In genomic region chr14:21510735-21511657, GRCh38 we compare ENCODE assay signal across 8 cellular contexts. TPM values are rescaled to one million over a fixed set of nuclear protein-coding genes. Genes with fewer than 3 reads are reported as not detected.
DNase-seq lines count a peak whose midpoint lies in the region; ATAC-seq and TF ChIP-seq lines count a peak whose summit lies in the region.

TSS of gene METTL3 (minus strand) at chr14:21511340. CDS start at chr14:21511223, 117 bp downstream.

- peak within 1 kb of the TSS; percentile 94 for H3K27ac Mint-ChIP-seq in WTC11

- H3K27me3 ChIP-seq in AG04450 (ENCODE audit: control insufficient read depth, insufficient read depth, low read length) (no peaks in the 10 kb centered on the region), smooth muscle cell (ENCODE audit: low read depth) (no peaks in the 10 kb centered on the region)

- WGBS in smooth muscle cell (ENCODE audit: low lambda C conversion rate) = under 1% methylated on average over 53 of the region's 53 CpGs

- H3K9me3 ChIP-seq in AG04450 (ENCODE audit: control insufficient read depth, insufficient read depth, low read length) (no peaks in the 10 kb centered on the region), smooth muscle cell (replicated peaks; ENCODE audit: low read depth) (no peaks in the 10 kb centered on the region)

- H3K79me2 ChIP-seq in smooth muscle cell (ENCODE audit: low read depth) = peaks cover 50% of the 10 kb centered on the region

- no peaks in the 10 kb centered on the region for H3K36me3 ChIP-seq in smooth muscle cell (ENCODE audit: low read depth)

- H3K4me2 ChIP-seq in smooth muscle cell = peak within 1 kb of the TSS; percentile 96

- CTCF ChIA-PET in AG04450 (lab: Charles Lee) (interaction anchor here (0.7 to 6.5 kb wide), 8 partner anchors 10 to 402 kb away, joined by 3 to 54 read pairs (median 4); partner anchors contain the start of genes CHD8, RAB2B, SALL2 and TOX4), WTC11 (lab: Charles Lee) (interaction anchor here (0.6 to 1.9 kb wide), 15 partner anchors 9 to 74 kb away, joined by 3 to 21 read pairs (median 5); partner anchors contain the start of genes CHD8, RAB2B, SALL2 and TOX4)

- DNase-seq in AG04450 (ENCODE audit: low read depth, low spot score) (peak; percentile 97), NCI-H226 (peak; percentile 100), WTC11 (ENCODE audit: low spot score) (peak; percentile 93), cardiac fibroblast (ENCODE audit: low read depth in 2 of 2) (peak; percentile 99), iPS-NIHi7 (ENCODE audit: extremely low spot score) (peak; percentile 93), smooth muscle cell (lab: John Stamatoyannopoulos, UW; ENCODE audit: unreplicated experiment) (peak; percentile 69)

- H3K9ac ChIP-seq in smooth muscle cell (ENCODE audit: low read depth) = peak within 1 kb of the TSS; percentile 87

- no peaks in the 10 kb centered on the region for H3K27me3 Mint-ChIP-seq in WTC11 (ENCODE audit: low read depth)

- no peaks in the 10 kb centered on the region for H3F3A ChIP-seq in smooth muscle cell (ENCODE audit: low read depth)

- H2AFZ ChIP-seq in smooth muscle cell (ENCODE audit: low read depth) = peak within 1 kb of the TSS; percentile 88

- peaks cover 29% of the 10 kb centered on the region for H3K36me3 Mint-ChIP-seq in WTC11

- H3K27ac ChIP-seq in AG04450 (ENCODE audit: low read depth, low read length) (peak within 1 kb of the TSS; percentile 86), smooth muscle cell (ENCODE audit: low read depth) (peak within 1 kb of the TSS; percentile 43)

- peaks cover 3% of the 10 kb centered on the region for H4K20me1 ChIP-seq in smooth muscle cell (ENCODE audit: low read depth)

- no peak for TF ChIP-seq CTCF in AG04450 (IDR thresholded peaks at IDR 0.05; ENCODE audit: low read depth, low read length)
- no peak for TF ChIP-seq CTCF in WTC11 (IDR thresholded peaks at IDR 0.05)
- TF ChIP-seq CTCF in cardiac fibroblast (IDR thresholded peaks at IDR 0.05; ENCODE audit: low read depth, low read length) = no peak
- no peak for TF ChIP-seq CTCF in smooth muscle cell (IDR thresholded peaks at IDR 0.05; ENCODE audit: borderline replicate concordance, insufficient read depth, poor library complexity, severe bottlenecking)

- H3K4me1 ChIP-seq in smooth muscle cell (ENCODE audit: low read depth) = peaks cover 6% of the 10 kb centered on the region

- H3K4me3 Mint-ChIP-seq in WTC11 = peak within 1 kb of the TSS; percentile 96

- H3K4me3 ChIP-seq in AG04450 (ENCODE audit: low read depth, low read length) (peak within 1 kb of the TSS; percentile 99), cardiac fibroblast (replicated peaks in 1 of 2; ENCODE audit: low read depth in 2 of 2, low read length in 2 of 2) (peak within 1 kb of the TSS; percentile 92 to 96), smooth muscle cell (peak within 1 kb of the TSS; percentile 86)

- ATAC-seq in GM18909 (IDR thresholded peaks at IDR 0.05; ENCODE audit: poor library complexity, unreplicated experiment) = peak; percentile 98
- peak; percentile 98 for ATAC-seq in HG03175 (IDR thresholded peaks at IDR 0.05; ENCODE audit: unreplicated experiment)
- ATAC-seq in WTC11 = peak; percentile 98

- POLR2A ChIA-PET in AG04450 (lab: Yijun Ruan, JAX) (interaction anchor here (0.5 to 2.2 kb wide), 12 partner anchors 9 to 1840 kb away, joined by 3 to 23 read pairs (median 6); partner anchors contain the start of genes RAB2B, SALL2 and TOX4), WTC11 (lab: Charles Lee) (interaction anchor here (0.6 to 2.9 kb wide), 16 partner anchors 8 to 65 kb away, joined by 3 to 52 read pairs (median 5); partner anchors contain the start of genes CHD8, RAB2B, SALL2 and TOX4)

- peaks cover 3% of the 10 kb centered on the region; the same call in 1 of the 2 replicates for H3K9me3 Mint-ChIP-seq in WTC11

- H3K4me1 Mint-ChIP-seq in WTC11 = peaks cover 42% of the 10 kb centered on the region

TF ChIP-seq in WTC11, 78 proteins besides CTCF, POLR2A, EP300 and RAD21 (continues in another document):
- TF ChIP-seq CREB1 (CRISPR knock-in tag; IDR thresholded peaks at IDR 0.05) = no peak
- TF ChIP-seq USF2 (CRISPR knock-in tag; IDR thresholded peaks at IDR 0.05) = peak; percentile 23; the same call in 1 of the 2 replicates
- TF ChIP-seq ARID4B (CRISPR knock-in tag; IDR thresholded peaks at IDR 0.05; ENCODE audit: borderline replicate concordance) = peak; percentile 79; the same call in 1 of the 2 replicates
- TF ChIP-seq TP53 (CRISPR knock-in tag; IDR thresholded peaks at IDR 0.05) = 0 out of 2 replicates have a peak, but pooled peaks have one; percentile 87
- peak; percentile 63; the same call in 1 of the 2 replicates for TF ChIP-seq ZNF423 (CRISPR knock-in tag; IDR thresholded peaks at IDR 0.05)
- no peak for TF ChIP-seq FOXP1 (CRISPR knock-in tag; IDR thresholded peaks at IDR 0.05; ENCODE audit: borderline replicate concordance)
- TF ChIP-seq TEAD4 (CRISPR knock-in tag; IDR thresholded peaks at IDR 0.05) = 0 out of 2 replicates have a peak, but pooled peaks have one; percentile 24
- peak; percentile 29; the same call in 1 of the 2 replicates for TF ChIP-seq USF1 (CRISPR knock-in tag; IDR thresholded peaks at IDR 0.05)
- TF ChIP-seq CBFB (CRISPR knock-in tag; IDR thresholded peaks at IDR 0.05; ENCODE audit: low read depth) = 0 out of 2 replicates have a peak, but pooled peaks have one; percentile 36
- TF ChIP-seq ZNF121 (CRISPR knock-in tag; IDR thresholded peaks at IDR 0.05) = no peak
- no peak for TF ChIP-seq NR1H2 (CRISPR knock-in tag; IDR thresholded peaks at IDR 0.05)
- TF ChIP-seq ERG (CRISPR knock-in tag; IDR thresholded peaks at IDR 0.05) = no peak

RNA-seq across cellular contexts. Expression of gene METTL3, which starts in this region (rescaled TPM):
- polyA plus RNA-seq in AG04450 (2011; rRNA removed) = 62.3 and 66.3 TPM in 2 replicates
- 70.2 and 83.3 TPM in 2 replicates for polyA minus RNA-seq in AG04450 (2011; rRNA and poly(A)+ RNA removed)
- total RNA-seq in WTC11 (2021) = 87.2 to 93.2 TPM (median 89.5 TPM) in 3 replicates
- 37.6 and 43.6 TPM in 2 replicates for total RNA-seq in smooth muscle cell
- 25.5 and 29.7 TPM in 2 replicates for polyA plus RNA-seq in smooth muscle cell

Comparison
In these comparisons a context has a peak if more than half of its experiments do, and no peak if none do; other contexts are left out.
1. Peak in every context shown above with its lines: DNase-seq, ATAC-seq, H3K4me3 ChIP-seq and H3K27ac ChIP-seq.